1 cellular context compared by ENCODE assay signal in genomic region chr2:120710256-120710655, GRCh38.
TF ChIP-seq lines count a peak whose summit lies in the region.

No MANE protein-coding gene starts in this region.

TF ChIP-seq in HepG2, 621 proteins besides CTCF, POLR2A, EP300 and RAD21:
- TF ChIP-seq MTERF4 (CRISPR knock-in tag; IDR thresholded peaks at IDR 0.05) (no peak), HMGXB3 (CRISPR knock-in tag; IDR thresholded peaks at IDR 0.05; ENCODE audit: borderline replicate concordance) (no peak), MIXL1 (CRISPR knock-in tag; IDR thresholded peaks at IDR 0.05) (no peak), YY1 (IDR thresholded peaks at IDR 0.05; ENCODE audit: insufficient read depth, insufficient replicate concordance, low read depth, low read length) (no peak), ZNF557 (CRISPR knock-in tag; IDR thresholded peaks at IDR 0.05) (no peak), HDAC2 (CRISPR knock-in tag; IDR thresholded peaks at IDR 0.05) (no peak), ZNF850 (CRISPR knock-in tag; conservative IDR thresholded peaks at IDR 0.05) (no peak), ZNF124 (CRISPR knock-in tag; IDR thresholded peaks at IDR 0.05) (no peak), XRCC5 (optimal IDR thresholded peaks at IDR 0.05; ENCODE audit: low read length) (no peak), AKAP8 (CRISPR knock-in tag; IDR thresholded peaks at IDR 0.05) (no peak), ZNF296 (CRISPR knock-in tag; conservative IDR thresholded peaks at IDR 0.05) (no peak)
